10 cellular contexts compared by ENCODE assay signal in genomic region chr1:13754003-13754402, GRCh38. TPM values are rescaled to one million over a fixed set of nuclear protein-coding genes. Genes with fewer than 3 reads are reported as not detected.
DNase-seq lines count a peak whose midpoint lies in the region; ATAC-seq and TF ChIP-seq lines count a peak whose summit lies in the region.
"Had no signal": no experiment of that assay in that cellular context is flagged by ENCODE, and none has a peak within 500 bp of the region (broad histone marks: within the 10 kb centered on the region; RNA-seq: fewer than 3 reads in every experiment).

No MANE protein-coding gene starts in this region.

- peak overlapping the region; percentile 68 for H3K4me2 ChIP-seq in DOHH2 (ENCODE audit: low read length)

- H3F3A ChIP-seq in DOHH2 (ENCODE audit: control insufficient read depth, insufficient read depth): peaks cover 5% of the 10 kb centered on the region

- H4K20me1 ChIP-seq in DOHH2 (ENCODE audit: control insufficient read depth, insufficient read depth, low read depth, low read length): peaks cover 66% of the 10 kb centered on the region

- peak; percentile 39 for ATAC-seq in GM19043 (IDR thresholded peaks at IDR 0.05; ENCODE audit: low read depth, unreplicated experiment)
- ATAC-seq in HG03135 (IDR thresholded peaks at IDR 0.05; ENCODE audit: unreplicated experiment): peak; percentile 23

- no peaks in the 10 kb centered on the region for H3K9me2 ChIP-seq in DOHH2 (replicated peaks; ENCODE audit: control insufficient read depth, low read length)

- H3K4me1 ChIP-seq in DOHH2 (ENCODE audit: control insufficient read depth, low read length): peaks cover 83% of the 10 kb centered on the region

- peaks cover 7% of the 10 kb centered on the region for H3K36me3 Mint-ChIP-seq in brain

- no peaks in the 10 kb centered on the region for H3K9me3 Mint-ChIP-seq in brain

- H3K36me3 ChIP-seq in DOHH2 (ENCODE audit: control insufficient read depth, low read length): peaks cover 91% of the 10 kb centered on the region

- H3K79me2 ChIP-seq in DOHH2 (ENCODE audit: control insufficient read depth, low read length): peaks cover 97% of the 10 kb centered on the region

- H3K27ac ChIP-seq in DOHH2 (ENCODE audit: low read depth, low read length): peak overlapping the region; percentile 22; the same call in 1 of the 2 replicates

- peak overlapping the region in 2 of 5 experiments; percentile 3 to 28 for H3K4me3 Mint-ChIP-seq in brain

- peaks cover 88% of the 10 kb centered on the region for H3K4me1 Mint-ChIP-seq in brain

- H3K27ac Mint-ChIP-seq in brain: peak overlapping the region in 3 of 5 experiments; percentile 1 to 54 (median 13)

- H3K27me3 ChIP-seq in DOHH2 (ENCODE audit: control insufficient read depth, low read length): no peaks in the 10 kb centered on the region

- no peak for TF ChIP-seq CTCF in DOHH2 (IDR thresholded peaks at IDR 0.05; ENCODE audit: low read depth, low read length, poor library complexity, severe bottlenecking)
- no peak for TF ChIP-seq CTCF in brain (conservative IDR thresholded peaks at IDR 0.05)

- no peak for DNase-seq in hippocampal formation (lab: John Stamatoyannopoulos, UW)
- no peak for DNase-seq in NCI-H2227 (lab: John Stamatoyannopoulos, UW; ENCODE audit: unreplicated experiment)
- DNase-seq in activated CD4-positive, alpha-beta T cell treated with anti-CD3 and anti-CD28 coated beads for 48 hours: no peak
- no peak for DNase-seq in DMS 273 (lab: John Stamatoyannopoulos, UW; ENCODE audit: unreplicated experiment)
- DNase-seq: T-helper 2 cell had no signal

- H3K4me3 ChIP-seq in DOHH2 (ENCODE audit: low read length): peak overlapping the region; percentile 76
- H3K4me3 ChIP-seq: skin epidermis had no signal

- no peaks in the 10 kb centered on the region for H3K27me3 Mint-ChIP-seq in brain

- H3K9me3 ChIP-seq in DOHH2 (ENCODE audit: control insufficient read depth, insufficient read depth, low read length): no peaks in the 10 kb centered on the region

RNA-seq across cellular contexts. Expression of gene PRDM2, which starts 54.0 kb away (rescaled TPM):
- polyA plus RNA-seq in brain (ENCODE audit: insufficient read depth, low read depth, low replicate concordance): 30.0 TPM
